Comparison of ENCODE assay signal across 1 cellular context in genomic region chr7:106344861-106345260, GRCh38.
TF ChIP-seq lines count a peak whose summit lies in the region.

No MANE protein-coding gene starts in this region.

TF ChIP-seq in K562, 482 proteins besides CTCF, POLR2A, EP300 and RAD21 (continued from another document):
- TF ChIP-seq ARID3B (CRISPR knock-in tag; IDR thresholded peaks at IDR 0.05; ENCODE audit: borderline replicate concordance) (no peak), TCF7L2 (IDR thresholded peaks at IDR 0.05; ENCODE audit: low read depth, low read length) (no peak), MBD1 (CRISPR knock-in tag; IDR thresholded peaks at IDR 0.05) (0 out of 2 replicates have a peak, but pooled peaks have one; percentile 67), POLR2AphosphoS2 (IDR thresholded peaks at IDR 0.05; ENCODE audit: low read length) (no peak), CBX2 (IDR thresholded peaks at IDR 0.05; ENCODE audit: insufficient read depth, low read length, poor library complexity, severe bottlenecking) (no peak), ZNF395 (CRISPR knock-in tag; IDR thresholded peaks at IDR 0.05) (0 out of 2 replicates have a peak, but pooled peaks have one; percentile 18), ZNF121 (CRISPR knock-in tag; conservative IDR thresholded peaks at IDR 0.05) (no peak), DDX20 (tag; IDR thresholded peaks at IDR 0.05; ENCODE audit: low read depth) (no peak), UBTF (IDR thresholded peaks at IDR 0.05; ENCODE audit: borderline replicate concordance in 1 of 2, low read depth in 2 of 2, low read length in 2 of 2) (no peak), BHLHE40 (IDR thresholded peaks at IDR 0.05; ENCODE audit: low read length) (no peak), TARDBP (IDR thresholded peaks at IDR 0.05) (0 out of 2 replicates have a peak, but pooled peaks have one; percentile 30), ETV5 (CRISPR knock-in tag; IDR thresholded peaks at IDR 0.05; ENCODE audit: low read depth) (no peak), ZNF408 (CRISPR knock-in tag; IDR thresholded peaks at IDR 0.05; ENCODE audit: low read depth) (no peak), THRA (IDR thresholded peaks at IDR 0.05) (no peak), TAL1 (IDR thresholded peaks at IDR 0.05) (no peak), BRD9 (IDR thresholded peaks at IDR 0.05; ENCODE audit: low read depth, partially characterized antibody) (peak; percentile 6), TBP (optimal IDR thresholded peaks at IDR 0.05; ENCODE audit: low read depth, low read length) (no peak), EZH2 (IDR thresholded peaks at IDR 0.05; ENCODE audit: borderline replicate concordance, low read depth, low read length) (no peak), ZNF77 (CRISPR knock-in tag; IDR thresholded peaks at IDR 0.05) (no peak), ZNF551 (CRISPR knock-in tag; IDR thresholded peaks at IDR 0.05) (no peak)
